In the genomic region with DNA sequence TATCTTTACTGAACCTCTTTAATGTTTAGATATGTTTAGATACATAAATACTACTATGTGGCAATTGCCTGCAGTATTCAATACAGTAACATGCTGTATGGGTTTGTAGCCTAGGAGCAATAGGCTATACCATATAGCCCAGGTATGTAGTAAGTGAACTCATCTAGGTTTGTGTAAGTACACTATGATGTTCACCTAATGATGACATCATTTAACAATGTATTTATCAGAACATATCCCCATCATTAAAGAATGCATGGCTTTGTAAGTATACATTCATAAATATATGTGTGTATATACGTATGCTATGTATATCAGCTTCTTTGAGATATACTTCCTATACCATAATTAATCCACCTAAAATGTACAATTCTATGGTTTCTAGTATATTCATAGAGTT, we compare ENCODE assay signal across 31 cellular contexts.
DNase-seq lines count a peak whose midpoint lies in the region; ATAC-seq, FAIRE-seq and TF ChIP-seq lines count a peak whose summit lies in the region.
"Had no signal": no experiment of that assay in that cellular context is flagged by ENCODE, and none has a peak within 500 bp of the region (broad histone marks: within the 10 kb centered on the region; RNA-seq: fewer than 3 reads in every experiment).

No MANE protein-coding gene starts in this region.

- no peak for TF ChIP-seq EP300 in HepG2 (IDR thresholded peaks at IDR 0.05; ENCODE audit: low read depth in 2 of 2, low read length in 2 of 2)
- no peak for TF ChIP-seq EP300 in HepG2 (CRISPR knock-in tag; IDR thresholded peaks at IDR 0.05; ENCODE audit: borderline replicate concordance)

- H3K9ac ChIP-seq in HepG2 (ENCODE audit: insufficient read depth, low read depth, low read length) = no peak overlapping the region
- H3K9ac ChIP-seq: BLaER1; BLaER1 treated with 17β-estradiol and CSF1 and Interleukin-3, amounts not matched to agents 10 nM and 100 nM had no signal

- H3K79me2 ChIP-seq in HepG2 (ENCODE audit: insufficient read depth, low read length) = no peaks in the 10 kb centered on the region

- CTCF ChIA-PET in HepG2 (lab: Yijun Ruan, JAX; ENCODE audit: low intra/inter-chr PET ratio, low total read pairs) (no interaction called here), HEK293 (lab: Yijun Ruan, JAX) (interaction anchor here (0.6 to 1.5 kb wide), 3 partner anchors 22 to 833 kb away, joined by 3 to 7 read pairs (median 3); no protein-coding TSS in a partner anchor)

- no peak for TF ChIP-seq POLR2A in HepG2 (IDR thresholded peaks at IDR 0.05; ENCODE audit: insufficient read depth in 1 of 2, low read depth in 2 of 2, low read length in 2 of 2)
- no peak for TF ChIP-seq POLR2A in right lobe of liver (IDR thresholded peaks at IDR 0.05)

- in situ Hi-C loops in HepG2 (cut with HindIII; ENCODE audit: extremely low pct_ligation_motif_present, low pct_unique_long_range_greater_than_20kb) = loop anchor here (25.0 kb wide), 1 partner anchor 844 kb away; no protein-coding TSS in a partner anchor

- H3K4me1 ChIP-seq in HepG2 (ENCODE audit: insufficient read depth, low read length) (no peaks in the 10 kb centered on the region), right lobe of liver (no peaks in the 10 kb centered on the region), HEK293 (ENCODE audit: control insufficient read depth, insufficient read depth, low read length) (no peaks in the 10 kb centered on the region)
- H3K4me1 ChIP-seq: A549, BLaER1, Caco-2 had no signal

- ATAC-seq in HepG2 (no peak), right lobe of liver (no peak)
- ATAC-seq: A549; CD8-positive, alpha-beta T cell had no signal

- WGBS in HepG2 (ENCODE audit: low lambda C conversion rate) = 4% methylated on average over 1 of the region's 1 CpG
- WGBS in right lobe of liver (ENCODE audit: insufficient coverage, low coverage, low lambda C conversion rate, missing lambda C conversion rate) = 25% methylated on average over 1 of the region's 1 CpG

- no peak for FAIRE-seq in HepG2 (lab: Jason Lieb, UNC)
- FAIRE-seq: A204.1, A549, D721Med had no signal

- DNase-seq in HepG2 (ENCODE audit: low spot score) (no peak), right lobe of liver (no peak), dedifferentiated amniotic fluid mesenchymal stem cell (ENCODE audit: extremely low spot score) (no peak)
- DNase-seq: 8988T; ACHN; AML-193; BE2C; C1 segment of cervical spinal cord; Caco-2; Calu3; CD4-positive, alpha-beta memory T cell; CD4-positive, alpha-beta T cell; CD4-positive, CD25-positive, alpha-beta regulatory T cell; CD8-positive, alpha-beta memory T cell; CD8-positive, alpha-beta T cell; COR-L47; DMS 273 treated with DMSO at 0.1 percent for 48 hours; DMS153; DMS53; DMS79; DMS79 treated with DMSO at 0.1 percent for 48 hours; DND-41; EL had no signal

- no peak overlapping the region for H3K4me3 ChIP-seq in HepG2 (replicated peaks in 1 of 3; ENCODE audit: insufficient read depth in 1 of 3, low read depth in 2 of 3, low read length in 3 of 3)
- no peak overlapping the region for H3K4me3 ChIP-seq in right lobe of liver
- no peak overlapping the region for H3K4me3 ChIP-seq in HEK293 (ENCODE audit: low read depth, low read length)
- H3K4me3 ChIP-seq: A549; BLaER1; BLaER1 treated with 17β-estradiol and CSF1 and Interleukin-3, amounts not matched to agents 10 nM and 100 nM had no signal

- TF ChIP-seq CTCF in HepG2 (CRISPR knock-in tag; IDR thresholded peaks at IDR 0.05) (no peak), right lobe of liver (IDR thresholded peaks at IDR 0.05) (no peak), HEK293 (tag by site-specific recombination; IDR thresholded peaks at IDR 0.05) (no peak)

- no peak for TF ChIP-seq RAD21 in HepG2 (CRISPR knock-in tag; IDR thresholded peaks at IDR 0.05)

- POLR2A ChIA-PET in HepG2 (lab: Yijun Ruan, JAX) (no interaction called here), HEK293 (lab: Yijun Ruan, JAX) (no interaction called here)

- no peaks in the 10 kb centered on the region for H4K20me1 ChIP-seq in HepG2 (ENCODE audit: insufficient read depth, low read length)
- H4K20me1 ChIP-seq: BLaER1; BLaER1 treated with 17β-estradiol and CSF1 and Interleukin-3, amounts not matched to agents 10 nM and 100 nM had no signal

- H3K36me3 ChIP-seq in HepG2 (replicated peaks in 1 of 2; ENCODE audit: control insufficient read depth in 1 of 2, insufficient read depth in 2 of 2, low read length in 2 of 2) (no peaks in the 10 kb centered on the region), right lobe of liver (no peaks in the 10 kb centered on the region), HEK293 (ENCODE audit: control insufficient read depth in 2 of 2, insufficient read depth in 1 of 2, low read length in 2 of 2) (no peaks in the 10 kb centered on the region)
- H3K36me3 ChIP-seq: BE2C; BLaER1; BLaER1 treated with 17β-estradiol and CSF1 and Interleukin-3, amounts not matched to agents 10 nM and 100 nM had no signal

- intact Hi-C loops in HepG2 (cut with micrococcal nuclease; ENCODE audit: unreplicated experiment) (loop anchor here (1.0 kb wide), 1 partner anchor 397 kb away; no protein-coding TSS in a partner anchor), right lobe of liver (cut with DNase I) (no loop called here)

- H2AFZ ChIP-seq in HepG2 (ENCODE audit: low read length) = no peak overlapping the region

- H3K27ac ChIP-seq in HepG2 (ENCODE audit: extremely low read length, insufficient read depth, low read length) (no peak overlapping the region), right lobe of liver (no peak overlapping the region), HEK293 (ENCODE audit: extremely low read depth, low read depth, low read length) (no peak overlapping the region)
- H3K27ac ChIP-seq: 22Rv1; A549; BLaER1; BLaER1 treated with 17β-estradiol and CSF1 and Interleukin-3, amounts not matched to agents 10 nM and 100 nM; C4-2B had no signal

- H3K9me3 ChIP-seq in HepG2 (ENCODE audit: low read length) = no peaks in the 10 kb centered on the region
- H3K9me3 ChIP-seq in right lobe of liver = no peaks in the 10 kb centered on the region
- no peaks in the 10 kb centered on the region for H3K9me3 ChIP-seq in HEK293 (ENCODE audit: control insufficient read depth, insufficient read depth, low read depth, low read length)
- H3K9me3 ChIP-seq: A549; BE2C; BLaER1; BLaER1 treated with 17β-estradiol and CSF1 and Interleukin-3, amounts not matched to agents 10 nM and 100 nM; Caco-2 had no signal

- H3K4me2 ChIP-seq in HepG2 (ENCODE audit: low read depth, low read length) = no peak overlapping the region
- H3K4me2 ChIP-seq: A549; BLaER1; BLaER1 treated with 17β-estradiol and CSF1 and Interleukin-3, amounts not matched to agents 10 nM and 100 nM had no signal

- BruUV-seq in HepG2 (replicated peaks; lab: Mats Ljungman, UMichigan) = no TSS peak

- H3K27me3 ChIP-seq in HepG2 (ENCODE audit: control insufficient read depth in 1 of 2, insufficient read depth in 2 of 2, low read length in 2 of 2) = no peaks in the 10 kb centered on the region
- no peaks in the 10 kb centered on the region for H3K27me3 ChIP-seq in right lobe of liver
- H3K27me3 ChIP-seq: BE2C; BLaER1; BLaER1 treated with 17β-estradiol and CSF1 and Interleukin-3, amounts not matched to agents 10 nM and 100 nM had no signal

TF ChIP-seq in HepG2, 621 proteins besides CTCF, POLR2A, EP300 and RAD21:
- peak; percentile 91 for TF ChIP-seq ATF7 (IDR thresholded peaks at IDR 0.05)
- no peak for TF ChIP-seq ATF7 (CRISPR knock-in tag; IDR thresholded peaks at IDR 0.05)
- TF ChIP-seq HDAC6 (IDR thresholded peaks at IDR 0.05; ENCODE audit: low read depth, low read length) = no peak
TF ChIP-seq in HepG2: peak in this region for 1.

TF ChIP-seq in HEK293, 187 proteins besides CTCF, POLR2A, EP300 and RAD21 (continues in another document):
- TF ChIP-seq ZNF580 (tag by site-specific recombination; IDR thresholded peaks at IDR 0.05) (no peak), ZNF785 (tag by site-specific recombination; IDR thresholded peaks at IDR 0.05) (no peak), KLF16 (tag by site-specific recombination; IDR thresholded peaks at IDR 0.05) (no peak), ZBTB17 (tag by site-specific recombination; IDR thresholded peaks at IDR 0.05) (no peak), ZNF19 (tag by site-specific recombination; IDR thresholded peaks at IDR 0.05; ENCODE audit: low read depth) (no peak)
- TF ChIP-seq, protein P1, sequence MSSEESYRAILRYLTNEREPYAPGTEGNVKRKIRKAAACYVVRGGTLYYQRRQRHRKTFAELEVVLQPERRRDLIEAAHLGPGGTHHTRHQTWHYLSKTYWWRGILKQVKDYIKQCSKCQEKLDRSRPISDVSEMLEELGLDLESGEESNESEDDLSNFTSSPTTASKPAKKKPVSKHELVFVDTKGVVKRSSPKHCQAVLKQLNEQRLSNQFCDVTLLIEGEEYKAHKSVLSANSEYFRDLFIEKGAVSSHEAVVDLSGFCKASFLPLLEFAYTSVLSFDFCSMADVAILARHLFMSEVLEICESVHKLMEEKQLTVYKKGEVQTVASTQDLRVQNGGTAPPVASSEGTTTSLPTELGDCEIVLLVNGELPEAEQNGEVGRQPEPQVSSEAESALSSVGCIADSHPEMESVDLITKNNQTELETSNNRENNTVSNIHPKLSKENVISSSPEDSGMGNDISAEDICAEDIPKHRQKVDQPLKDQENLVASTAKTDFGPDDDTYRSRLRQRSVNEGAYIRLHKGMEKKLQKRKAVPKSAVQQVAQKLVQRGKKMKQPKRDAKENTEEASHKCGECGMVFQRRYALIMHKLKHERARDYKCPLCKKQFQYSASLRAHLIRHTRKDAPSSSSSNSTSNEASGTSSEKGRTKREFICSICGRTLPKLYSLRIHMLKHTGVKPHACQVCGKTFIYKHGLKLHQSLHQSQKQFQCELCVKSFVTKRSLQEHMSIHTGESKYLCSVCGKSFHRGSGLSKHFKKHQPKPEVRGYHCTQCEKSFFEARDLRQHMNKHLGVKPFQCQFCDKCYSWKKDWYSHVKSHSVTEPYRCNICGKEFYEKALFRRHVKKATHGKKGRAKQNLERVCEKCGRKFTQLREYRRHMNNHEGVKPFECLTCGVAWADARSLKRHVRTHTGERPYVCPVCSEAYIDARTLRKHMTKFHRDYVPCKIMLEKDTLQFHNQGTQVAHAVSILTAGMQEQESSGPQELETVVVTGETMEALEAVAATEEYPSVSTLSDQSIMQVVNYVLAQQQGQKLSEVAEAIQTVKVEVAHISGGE (tag by site-specific recombination; conservative IDR thresholded peaks at IDR 0.05; ENCODE audit: low read depth) = no peak

Comparison
In these comparisons a context has a peak if more than half of its experiments do, and no peak if none do; other contexts are left out.
1. Of the 63 proteins assayed by ChIP-seq in both HepG2 and HEK293: peak only in HepG2: none; only in HEK293: ATF2; in both: none; in neither: 62.